ENCODE assay signal across 20 cellular contexts in genomic region chr10:50987934-50988333, GRCh38.
"Had no signal": no experiment of that assay in that cellular context is flagged by ENCODE, and none has a peak within 500 bp of the region (broad histone marks: within the 10 kb centered on the region; RNA-seq: fewer than 3 reads in every experiment).

No MANE protein-coding gene starts in this region.

- H3K4me3 ChIP-seq: esophagus squamous epithelium, gastrocnemius medialis, left lung, lower lobe of right lung had no signal

- H3K27ac ChIP-seq: epithelial cell of prostate, esophagus squamous epithelium, left lung, lower lobe of right lung had no signal

- DNase-seq: cortex of kidney; effector CD8-positive, alpha-beta T cell; effector memory CD8-positive, alpha-beta T cell; endodermal cell; esophagus squamous epithelium; foreskin melanocyte; gastrocnemius medialis; glutamatergic neuron; head of caudate nucleus; heart right ventricle; hippocampal formation; islet precursor cell; kidney; left lung; left ventricle myocardium superior; lower lobe of right lung had no signal

- H3K27ac Mint-ChIP-seq: dendritic cell treated with granulocyte-macrophage colony-stimulating factor and Interleukin-4, amounts not matched to agents 40 ng/mL and 50 ng/mL, for 4 days; effector memory CD8-positive, alpha-beta T cell; endodermal cell; mesothelial cell of epicardium had no signal

- H3K36me3 Mint-ChIP-seq: mesothelial cell of epicardium had no signal

- H3K4me3 Mint-ChIP-seq: dendritic cell treated with granulocyte-macrophage colony-stimulating factor and Interleukin-4, amounts not matched to agents 40 ng/mL and 50 ng/mL, for 4 days; effector memory CD8-positive, alpha-beta T cell; endodermal cell; mesothelial cell of epicardium had no signal

- H3K4me1 ChIP-seq: left lung had no signal

- H3K9me3 Mint-ChIP-seq: dendritic cell treated with granulocyte-macrophage colony-stimulating factor and Interleukin-4, amounts not matched to agents 40 ng/mL and 50 ng/mL, for 4 days; effector memory CD8-positive, alpha-beta T cell; endodermal cell; mesothelial cell of epicardium had no signal

- H3K9me3 ChIP-seq: esophagus squamous epithelium, gastrocnemius medialis, heart right ventricle, left lung, lower lobe of right lung had no signal

- H3K36me3 ChIP-seq: esophagus squamous epithelium, gastrocnemius medialis, heart right ventricle, left lung, lower lobe of right lung had no signal

- H3K27me3 ChIP-seq: gastrocnemius medialis had no signal

- ATAC-seq: effector memory CD8-positive, alpha-beta T cell; esophagus mucosa; gastrocnemius medialis; heart right ventricle; left lung; left ventricle myocardium superior; lower lobe of right lung had no signal
